In the genomic region with DNA sequence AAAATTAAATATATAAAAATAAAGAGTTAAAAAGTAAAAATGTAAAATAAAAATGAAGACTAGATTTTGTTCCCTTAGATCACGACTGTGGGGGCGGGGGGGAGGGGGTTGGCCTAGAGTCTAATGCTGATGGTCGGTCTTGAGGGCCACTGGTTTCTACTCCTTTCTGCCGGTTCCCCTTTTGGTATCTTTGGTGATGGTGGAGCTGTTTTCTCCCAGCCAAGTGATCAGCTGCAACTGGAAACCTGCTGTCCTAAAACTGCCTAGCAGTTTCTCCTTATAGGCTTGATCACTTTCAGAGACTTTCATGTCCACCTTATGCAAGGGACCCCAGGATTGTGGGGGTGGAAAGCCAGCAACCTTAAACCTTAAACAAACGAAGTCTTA, we compare ENCODE assay signal across 8 cellular contexts. TPM values are rescaled to one million over a fixed set of nuclear protein-coding genes. Genes with fewer than 3 reads are reported as not detected.
DNase-seq lines count a peak whose midpoint lies in the region; ATAC-seq, FAIRE-seq and TF ChIP-seq lines count a peak whose summit lies in the region.

No MANE protein-coding gene starts in this region.

- TF ChIP-seq CTCF in right atrium auricular region (IDR thresholded peaks at IDR 0.05) = no peak
- TF ChIP-seq CTCF in PC-3 (conservative IDR thresholded peaks at IDR 0.05; ENCODE audit: low read depth, low read length) = no peak
- TF ChIP-seq CTCF in H1 (IDR thresholded peaks at IDR 0.05; ENCODE audit: control extremely low read depth in 1 of 3, insufficient read depth in 1 of 3, low read depth in 1 of 3, low read length in 3 of 3) = no peak

- no peak for TF ChIP-seq EP300 in H1 (IDR thresholded peaks at IDR 0.05; ENCODE audit: borderline replicate concordance in 1 of 2, low read depth in 2 of 2, low read length in 2 of 2)

- no peak overlapping the region for H4K91ac ChIP-seq in H1 (replicated peaks; ENCODE audit: insufficient read length, low read length)
- no peak overlapping the region for H4K91ac ChIP-seq in neuronal stem cell (ENCODE audit: low read depth, low read length, poor library complexity)

- TF ChIP-seq POLR2A in H1 (IDR thresholded peaks at IDR 0.05; ENCODE audit: control extremely low read depth in 1 of 2, low read depth in 2 of 2, low read length in 2 of 2) = no peak

- intact Hi-C loops in Right ventricle myocardium superior (cut with DNase I) (loop anchor here (5.0 kb wide), 1 partner anchor 113 kb away; no protein-coding TSS in a partner anchor), PC-3 (cut with micrococcal nuclease) (no loop called here)

- FAIRE-seq in H1 (lab: Jason Lieb, UNC) = no peak

- peaks cover 8% of the 10 kb centered on the region for H3K36me3 ChIP-seq in right atrium auricular region
- H3K36me3 ChIP-seq in PC-3 (ENCODE audit: low read depth, low read length) = peaks cover 26% of the 10 kb centered on the region
- peaks cover 6 to 22% (median 13%) of the 10 kb centered on the region in 4 experiments for H3K36me3 ChIP-seq in H1 (ENCODE audit: control insufficient read depth in 2 of 4, insufficient read depth in 4 of 4, low read length in 3 of 4)
- H3K36me3 ChIP-seq in neuronal stem cell (replicated peaks in 1 of 2; ENCODE audit: control insufficient read depth in 2 of 2, insufficient read depth in 2 of 2, low read length in 2 of 2) = peaks cover 6 to 25% of the 10 kb centered on the region in 2 donors

- H3K79me2 ChIP-seq in PC-3 (ENCODE audit: low read length) (peaks cover 93% of the 10 kb centered on the region), H1 (ENCODE audit: control insufficient read depth in 1 of 2, insufficient read depth in 2 of 2, low read length in 2 of 2) (peaks cover 27 to 64% of the 10 kb centered on the region in 2 experiments)

- H3K23ac ChIP-seq in H1 (ENCODE audit: insufficient read length) = no peak overlapping the region
- H3K23ac ChIP-seq in neuronal stem cell (ENCODE audit: low read depth, low read length, poor library complexity) = no peak overlapping the region

- H3K79me1 ChIP-seq in H1 (ENCODE audit: low read depth, low read length) = peaks cover 9% of the 10 kb centered on the region; the same call in 1 of the 2 replicates
- H3K79me1 ChIP-seq in neuronal stem cell (ENCODE audit: low read depth, low read length) = peaks cover 13% of the 10 kb centered on the region

- H3K18ac ChIP-seq in H1 (ENCODE audit: extremely low read depth, low read length) (no peak overlapping the region; the same call in 1 of the 2 replicates), neuronal stem cell (ENCODE audit: low read length) (no peak overlapping the region)

- no peak overlapping the region for H4K5ac ChIP-seq in H1 (ENCODE audit: insufficient read length, low read depth, low read length)

- H2BK12ac ChIP-seq in H1 (ENCODE audit: low read depth, low read length) (no peak overlapping the region), neuronal stem cell (ENCODE audit: low read length) (no peak overlapping the region)

- H3K9me2 ChIP-seq in PC-3 (replicated peaks; ENCODE audit: low read length) = no peaks in the 10 kb centered on the region

- DNase-seq in right atrium auricular region (ENCODE audit: low spot score) = no peak
- DNase-seq in Right ventricle myocardium superior = no peak
- DNase-seq in PC-3 = peak; percentile 50
- DNase-seq in H1 (ENCODE audit: low read depth in 1 of 2, low spot score in 2 of 2) = no peak
- no peak for DNase-seq in neuronal stem cell (ENCODE audit: low spot score)
- DNase-seq in OCI-M2 (lab: John Stamatoyannopoulos, UW; ENCODE audit: unreplicated experiment) = no peak

- H2BK5ac ChIP-seq in H1 (ENCODE audit: low read depth, low read length) = no peak overlapping the region
- no peak overlapping the region for H2BK5ac ChIP-seq in neuronal stem cell (ENCODE audit: low read length)

- WGBS in H1 (ENCODE audit: extremely low coverage in 1 of 2, insufficient coverage in 1 of 2, insufficient read length in 1 of 2, insufficient replicate concordance in 2 of 2, low coverage in 1 of 2, low lambda C conversion rate in 2 of 2, missing lambda C conversion rate in 1 of 2), 2 experiments = 11% methylated on average over 5 of the region's 5 CpGs; no CpG with 5 or more reads in 1 of the 2 experiments
- no CpG with 5 or more reads among the region's 5 CpGs for WGBS in neuronal stem cell (ENCODE audit: extremely low coverage in 2 of 2, insufficient read length in 2 of 2, insufficient replicate concordance in 1 of 2), 2 donors

- H3K27ac ChIP-seq in right atrium auricular region (no peak overlapping the region), PC-3 (ENCODE audit: low read length) (no peak overlapping the region), H1 (ENCODE audit: low read depth, low read length) (no peak overlapping the region), neuronal stem cell (replicated peaks; ENCODE audit: low read length) (no peak overlapping the region)

- no peak overlapping the region for H3K4ac ChIP-seq in H1 (replicated peaks; ENCODE audit: insufficient read length, low read depth, low read length)
- H3K4ac ChIP-seq in neuronal stem cell (ENCODE audit: low read length) = no peak overlapping the region

- H3K9ac ChIP-seq in PC-3 (ENCODE audit: low read length) (peak overlapping the region; percentile 91; the same call in 1 of the 2 replicates), H1 (replicated peaks in 1 of 4; ENCODE audit: extremely low read depth in 1 of 4, low read depth in 3 of 4, low read length in 3 of 4) (peak overlapping the region in 1 of 4 experiments; percentile 70; a peak in 2 of 7 replicates), neuronal stem cell (ENCODE audit: low read depth, low read length, poor library complexity) (no peak overlapping the region)

- no peak overlapping the region for H2AFZ ChIP-seq in PC-3 (ENCODE audit: low read length)
- H2AFZ ChIP-seq in H1 (ENCODE audit: low read length) = no peak overlapping the region
- H2AFZ ChIP-seq in neuronal stem cell (ENCODE audit: low read length) = peak overlapping the region; percentile 98

- H3K4me3 ChIP-seq in right atrium auricular region = peak overlapping the region; percentile 92 to 94
- H3K4me3 ChIP-seq in PC-3 (ENCODE audit: low read length) = peak overlapping the region; percentile 77
- H3K4me3 ChIP-seq in H1 (ENCODE audit: extremely low read depth in 1 of 4, insufficient read depth in 2 of 4, low read depth in 3 of 4, low read length in 4 of 4) = peak overlapping the region; percentile 91 to 99 (median 92)
- peak overlapping the region in 1 of 2 donors; percentile 99 for H3K4me3 ChIP-seq in neuronal stem cell (ENCODE audit: low read length in 2 of 2)

- H3K9me3 ChIP-seq in right atrium auricular region (no peaks in the 10 kb centered on the region), PC-3 (ENCODE audit: low read length) (no peaks in the 10 kb centered on the region), H1 (ENCODE audit: insufficient read depth in 2 of 2, low read depth in 1 of 2, low read length in 1 of 2) (no peaks in the 10 kb centered on the region), neuronal stem cell (replicated peaks in 1 of 2; ENCODE audit: control insufficient read depth in 2 of 2, insufficient read depth in 1 of 2, low read depth in 1 of 2, low read length in 2 of 2) (no peaks in the 10 kb centered on the region)

- H2AK5ac ChIP-seq in H1 (ENCODE audit: low read depth, low read length) (no peak overlapping the region), neuronal stem cell (ENCODE audit: low read depth, low read length) (no peak overlapping the region)

- no peak for TF ChIP-seq RAD21 in H1 (IDR thresholded peaks at IDR 0.05 in 1 of 2, conservative IDR thresholded peaks at IDR 0.05 in 1 of 2; ENCODE audit: low read depth in 2 of 2, low read length in 2 of 2)

- H4K20me1 ChIP-seq in PC-3 (ENCODE audit: low read length) = peaks cover 36% of the 10 kb centered on the region
- peaks cover 4 to 20% of the 10 kb centered on the region in 2 experiments for H4K20me1 ChIP-seq in H1 (replicated peaks in 1 of 2; ENCODE audit: control insufficient read depth in 1 of 2, insufficient read depth in 2 of 2, low read length in 2 of 2)

- H3K27me3 ChIP-seq in right atrium auricular region = no peaks in the 10 kb centered on the region
- H3K27me3 ChIP-seq in PC-3 (ENCODE audit: low read length) = no peaks in the 10 kb centered on the region
- H3K27me3 ChIP-seq in H1 (replicated peaks in 1 of 4; ENCODE audit: control insufficient read depth in 3 of 4, extremely low read depth in 1 of 4, insufficient read depth in 3 of 4, low read length in 3 of 4) = no peaks in the 10 kb centered on the region
- no peaks in the 10 kb centered on the region for H3K27me3 ChIP-seq in neuronal stem cell (ENCODE audit: control insufficient read depth in 3 of 3, insufficient read depth in 3 of 3, low read depth in 1 of 3, low read length in 3 of 3)

- peak overlapping the region; percentile 84 for H3K4me2 ChIP-seq in PC-3 (ENCODE audit: low read length)
- peak overlapping the region; percentile 68 to 77 for H3K4me2 ChIP-seq in H1 (ENCODE audit: insufficient read depth in 1 of 2, low read depth in 2 of 2, low read length in 2 of 2)
- no peak overlapping the region for H3K4me2 ChIP-seq in neuronal stem cell (ENCODE audit: insufficient read depth, low read length, poor library complexity, severe bottlenecking)

- no peaks in the 10 kb centered on the region for H3F3A ChIP-seq in PC-3 (ENCODE audit: low read length, unreplicated experiment)

- H2BK20ac ChIP-seq in H1 (ENCODE audit: low read length) = no peak overlapping the region

- no peak for ATAC-seq in Right ventricle myocardium superior (ENCODE audit: poor library complexity)
- no peak for ATAC-seq in PC-3
- ATAC-seq in GM19467 (IDR thresholded peaks at IDR 0.05; ENCODE audit: unreplicated experiment) = no peak
- ATAC-seq in HG02884 (IDR thresholded peaks at IDR 0.05; ENCODE audit: unreplicated experiment) = no peak

- H3K4me1 ChIP-seq in right atrium auricular region (peaks cover 0 to 26% of the 10 kb centered on the region in 2 donors), PC-3 (ENCODE audit: insufficient read depth, low read length) (peaks cover 25% of the 10 kb centered on the region), H1 (replicated peaks in 1 of 4; ENCODE audit: control insufficient read depth in 3 of 4, insufficient read depth in 4 of 4, low read length in 3 of 4) (peaks cover 0 to 4% (median 1%) of the 10 kb centered on the region in 4 experiments; a peak in 4 of 7 replicates), neuronal stem cell (ENCODE audit: control insufficient read depth in 2 of 2, insufficient read depth in 1 of 2, low read depth in 1 of 2, low read length in 2 of 2) (peaks cover 4 to 15% of the 10 kb centered on the region in 2 donors)

- no peak overlapping the region for H2BK120ac ChIP-seq in H1 (replicated peaks; ENCODE audit: low read depth, low read length)
- H2BK120ac ChIP-seq in neuronal stem cell (ENCODE audit: low read depth, low read length) = no peak overlapping the region

- peaks cover 2% of the 10 kb centered on the region; the same call in 1 of the 2 replicates for H3K23me2 ChIP-seq in H1 (ENCODE audit: low read depth, low read length)

- no TSS peak for BruUV-seq in PC-3 (replicated peaks; lab: Mats Ljungman, UMichigan)

- H3K56ac ChIP-seq in H1 (replicated peaks; ENCODE audit: insufficient read length, low read depth, low read length) = no peak overlapping the region

- no peak overlapping the region for H3K14ac ChIP-seq in H1 (ENCODE audit: insufficient read length)
- H3K14ac ChIP-seq in neuronal stem cell (ENCODE audit: low read length) = no peak overlapping the region

- H2BK15ac ChIP-seq in H1 (ENCODE audit: low read length) (no peak overlapping the region), neuronal stem cell (ENCODE audit: low read length) (no peak overlapping the region)

- H4K8ac ChIP-seq in H1 (ENCODE audit: extremely low read depth, insufficient read depth, low read length) (no peak overlapping the region), neuronal stem cell (ENCODE audit: low read depth, low read length) (no peak overlapping the region)

- POLR2A ChIA-PET in PC-3 (lab: Charles Lee; ENCODE audit: unreplicated experiment) = no interaction called here
- POLR2A ChIA-PET in H1 (lab: Charles Lee; ENCODE audit: partially characterized antibody) = interaction anchor here (1.2 to 4.3 kb wide), 3 partner anchors 15 to 125 kb away, joined by 3 to 29 read pairs (median 5); a partner anchor contains a TSS

- CTCF ChIA-PET in PC-3 (lab: Charles Lee) (interaction anchor here (0.6 kb wide), 1 partner anchor 111 kb away, joined by 3 read pairs; no protein-coding TSS in a partner anchor), H1 (lab: Charles Lee; ENCODE audit: partially characterized antibody) (interaction anchor here (2.6 kb wide), 1 partner anchor 111 kb away, joined by 16 read pairs; no protein-coding TSS in a partner anchor)

RNA-seq across cellular contexts. Expression of a gene that starts 1.1 kb away (rescaled TPM):
- total RNA-seq in right atrium auricular region = 1 to 10 TPM in 1 of 2 donors, under 1 TPM in 1; 0.67 to 1.2 TPM
- total RNA-seq in Right ventricle myocardium superior = 2.1 TPM
- 18.7 and 39.6 TPM in 2 replicates for total RNA-seq in PC-3 (2014; rRNA removed)
- total RNA-seq in H1 (2021; fragmentation: NEBNext Ultra II Directional; extraction: Animal tissue kit (Norgen Biotek cat#: 25700)) = 36.7 and 42.4 TPM in 2 replicates
- 34.7 and 63.2 TPM in 2 replicates for polyA plus RNA-seq in H1 (2011; rRNA removed)
- polyA plus RNA-seq in H1 (2011; cell fraction: cytosol; rRNA removed) = 36.1 TPM
- 38.1 TPM for polyA plus RNA-seq in H1 (2011; cell fraction: nucleus; rRNA removed)
- polyA plus RNA-seq in H1 (2012, experiment 1 of 2) = 11.4 to 25.4 TPM (median 20.5 TPM) in 4 replicates
- polyA plus RNA-seq in H1 (2012, experiment 2 of 2) = 14.8 TPM
- 13.8 TPM for polyA plus RNA-seq in H1 (2013, experiment 1 of 2)
- 13.4 TPM for polyA plus RNA-seq in H1 (2013, experiment 2 of 2)
- 16.2 and 25.7 TPM in 2 replicates for polyA minus RNA-seq in H1 (2011; rRNA and poly(A)+ RNA removed)
- 34.1 TPM for polyA minus RNA-seq in H1 (2011; cell fraction: cytosol; rRNA and poly(A)+ RNA removed)
- 17.4 TPM for polyA minus RNA-seq in H1 (2011; cell fraction: nucleus; rRNA and poly(A)+ RNA removed)
- polyA plus RNA-seq in neuronal stem cell (2013, experiment 1 of 2) = 10.9 TPM
- 10.5 TPM for polyA plus RNA-seq in neuronal stem cell (2013, experiment 2 of 2)

RNA-seq across cellular contexts. Expression of a gene that starts 1.5 kb away (rescaled TPM):
- total RNA-seq in right atrium auricular region (10 to 100 TPM; 21.2 to 21.4 TPM), Right ventricle myocardium superior (30.1 TPM), PC-3 (2014; rRNA removed) (351 and 433 TPM in 2 replicates)
- total RNA-seq in H1 (2021; fragmentation: NEBNext Ultra II Directional; extraction: Animal tissue kit (Norgen Biotek cat#: 25700)) = 94.7 and 96.5 TPM in 2 replicates
- polyA plus RNA-seq in H1 (2011; rRNA removed) = 43.2 and 47.3 TPM in 2 replicates
- 70.0 TPM for polyA plus RNA-seq in H1 (2011; cell fraction: cytosol; rRNA removed)
- polyA plus RNA-seq in H1 (2011; cell fraction: nucleus; rRNA removed) = 71.3 TPM
- polyA plus RNA-seq in H1 (2012, experiment 1 of 2) = 67.4 to 93.5 TPM (median 80.4 TPM) in 4 replicates
- 8.8 TPM for polyA plus RNA-seq in H1 (2012, experiment 2 of 2)
- polyA plus RNA-seq in H1 (2013, experiment 1 of 2) = 50.2 TPM
- polyA plus RNA-seq in H1 (2013, experiment 2 of 2) = 50.1 TPM
- polyA minus RNA-seq in H1 (2011; rRNA and poly(A)+ RNA removed) = 57.6 and 58.2 TPM in 2 replicates
- 47.3 TPM for polyA minus RNA-seq in H1 (2011; cell fraction: cytosol; rRNA and poly(A)+ RNA removed)
- 63.4 TPM for polyA minus RNA-seq in H1 (2011; cell fraction: nucleus; rRNA and poly(A)+ RNA removed)
- polyA plus RNA-seq in neuronal stem cell (2013, experiment 1 of 2) = 21.5 TPM
- 21.4 TPM for polyA plus RNA-seq in neuronal stem cell (2013, experiment 2 of 2)
